In genomic region chr10:50991496-50992355, GRCh38 we compare ENCODE assay signal across 8 cellular contexts.
DNase-seq lines count a peak whose midpoint lies in the region; ATAC-seq lines count a peak whose summit lies in the region.

No MANE protein-coding gene starts in this region.

- no peak for ATAC-seq in stimulated activated naive CD8-positive, alpha-beta T cell treated with anti-CD3 and anti-CD28 coated beads, Interleukin-15, Interleukin-2, amounts not matched to agents 100 U/mL and 50 U/mL, for 24 hours
- ATAC-seq in memory B cell (ENCODE audit: low read depth) (no peak), HG03159 (IDR thresholded peaks at IDR 0.05; ENCODE audit: unreplicated experiment) (no peak), HG03139 (IDR thresholded peaks at IDR 0.05; ENCODE audit: unreplicated experiment) (no peak)

- peak overlapping the region; percentile 75 for H3K4me3 Mint-ChIP-seq in stimulated activated naive CD8-positive, alpha-beta T cell treated with anti-CD3 and anti-CD28 coated beads, Interleukin-15, Interleukin-2, amounts not matched to agents 100 ng/mL and 50 ng/mL, for 24 hours
- peak overlapping the region; percentile 67 for H3K4me3 Mint-ChIP-seq in memory B cell

- peaks cover 59% of the 10 kb centered on the region for H3K27me3 Mint-ChIP-seq in stimulated activated naive CD8-positive, alpha-beta T cell treated with anti-CD3 and anti-CD28 coated beads, Interleukin-15, Interleukin-2, amounts not matched to agents 100 ng/mL and 50 ng/mL, for 24 hours
- H3K27me3 Mint-ChIP-seq in memory B cell, result peaks cover 12% of the 10 kb centered on the region

- no peaks in the 10 kb centered on the region for H3K9me3 Mint-ChIP-seq in stimulated activated naive CD8-positive, alpha-beta T cell treated with anti-CD3 and anti-CD28 coated beads, Interleukin-15, Interleukin-2, amounts not matched to agents 100 ng/mL and 50 ng/mL, for 24 hours
- H3K9me3 Mint-ChIP-seq in memory B cell, result no peaks in the 10 kb centered on the region

- no peaks in the 10 kb centered on the region for H3K36me3 Mint-ChIP-seq in stimulated activated naive CD8-positive, alpha-beta T cell treated with anti-CD3 and anti-CD28 coated beads, Interleukin-15, Interleukin-2, amounts not matched to agents 100 ng/mL and 50 ng/mL, for 24 hours (ENCODE audit: low read depth)
- no peaks in the 10 kb centered on the region for H3K36me3 Mint-ChIP-seq in memory B cell

- DNase-seq in stimulated activated naive CD8-positive, alpha-beta T cell treated with anti-CD3 and anti-CD28 coated beads, Interleukin-15, Interleukin-2, amounts not matched to agents 100 U/mL and 50 U/mL, for 24 hours, result no peak
- DNase-seq in dermis blood vessel endothelial cell (peak; percentile 4), memory B cell (ENCODE audit: low spot score in 2 of 2) (no peak), ureter (ENCODE audit: low spot score) (peak; percentile 58), HPDE6-E6E7 (ENCODE audit: extremely low spot score) (no peak)

- peaks cover 11% of the 10 kb centered on the region for H3K4me1 Mint-ChIP-seq in stimulated activated naive CD8-positive, alpha-beta T cell treated with anti-CD3 and anti-CD28 coated beads, Interleukin-15, Interleukin-2, amounts not matched to agents 100 ng/mL and 50 ng/mL, for 24 hours (ENCODE audit: low read depth)
- H3K4me1 Mint-ChIP-seq in memory B cell, result peaks cover 8% of the 10 kb centered on the region

- no peak overlapping the region for H3K27ac Mint-ChIP-seq in stimulated activated naive CD8-positive, alpha-beta T cell treated with anti-CD3 and anti-CD28 coated beads, Interleukin-15, Interleukin-2, amounts not matched to agents 100 ng/mL and 50 ng/mL, for 24 hours
- H3K27ac Mint-ChIP-seq in memory B cell, result no peak overlapping the region

Comparison
In these comparisons a context has a peak if more than half of its experiments do, and no peak if none do; other contexts are left out.
1. DNase-seq: peak in dermis blood vessel endothelial cell (single experiment) and ureter (single experiment); none in stimulated activated naive CD8-positive, alpha-beta T cell treated with anti-CD3 and anti-CD28 coated beads, Interleukin-15, Interleukin-2, amounts not matched to agents 100 U/mL and 50 U/mL, for 24 hours (single experiment), memory B cell (0 of 2) and HPDE6-E6E7 (single experiment).